In the genomic region with DNA sequence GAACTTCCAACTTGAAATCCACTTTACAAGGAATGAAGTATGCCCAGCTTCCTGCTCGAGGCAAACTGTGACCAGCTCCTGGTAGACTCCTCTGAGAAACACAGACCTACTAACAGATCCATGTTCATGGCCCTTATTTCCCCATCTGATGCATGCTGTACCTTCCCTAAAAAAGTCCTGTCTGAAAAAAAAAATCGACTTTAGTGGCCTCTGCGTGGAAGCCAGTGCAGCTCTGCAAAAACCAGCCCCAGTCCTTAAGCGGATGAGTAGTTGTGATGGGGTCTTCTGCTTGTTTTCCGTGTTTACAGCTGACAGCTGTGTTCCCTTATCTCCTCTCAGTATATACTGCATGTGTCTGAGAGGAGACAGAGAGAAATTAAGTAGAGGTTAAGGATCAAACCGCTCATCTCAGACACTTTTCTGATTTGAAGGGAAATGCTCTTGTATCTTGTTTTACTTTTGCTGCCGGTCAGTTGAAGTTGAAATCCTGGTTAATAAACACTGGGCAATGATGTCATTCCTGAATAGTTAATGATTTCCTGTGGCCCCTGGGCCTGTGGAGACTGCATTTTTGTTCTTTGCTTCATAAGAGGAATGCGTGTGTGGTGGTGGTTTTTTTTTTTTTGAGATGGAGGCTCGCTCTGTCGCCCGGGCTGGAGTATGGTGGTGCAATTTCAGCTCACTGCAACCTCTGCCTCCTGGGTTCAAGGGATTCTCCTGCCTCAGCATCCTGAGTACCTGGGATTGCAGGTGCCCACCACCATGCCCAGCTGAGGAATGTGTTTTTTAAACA, we compare ENCODE assay signal across 8 cellular contexts.
DNase-seq lines count a peak whose midpoint lies in the region; ATAC-seq and TF ChIP-seq lines count a peak whose summit lies in the region.
"Had no signal": no experiment of that assay in that cellular context is flagged by ENCODE, and none has a peak within 500 bp of the region (broad histone marks: within the 10 kb centered on the region; RNA-seq: fewer than 3 reads in every experiment).

No MANE protein-coding gene starts in this region.

- H3K36me3 ChIP-seq in mammary epithelial cell (ENCODE audit: insufficient read depth, low read length) (peaks cover 3% of the 10 kb centered on the region), left lung (no peaks in the 10 kb centered on the region), upper lobe of left lung (peaks cover 0 to 25% (median 1%) of the 10 kb centered on the region in 4 donors)

- intact Hi-C loops in mammary epithelial cell (cut with micrococcal nuclease) (no loop called here), left lung (cut with DNase I) (no loop called here)

- H3K9me3 ChIP-seq in mammary epithelial cell (replicated peaks; ENCODE audit: insufficient read depth, low read length) (no peaks in the 10 kb centered on the region), left lung (no peaks in the 10 kb centered on the region), upper lobe of left lung (no peaks in the 10 kb centered on the region)

- H3K27me3 ChIP-seq in mammary epithelial cell (ENCODE audit: insufficient read depth, low read length), result no peaks in the 10 kb centered on the region
- no peaks in the 10 kb centered on the region for H3K27me3 ChIP-seq in left lung
- H3K27me3 ChIP-seq in upper lobe of left lung, result no peaks in the 10 kb centered on the region

- CTCF ChIA-PET in mammary epithelial cell (lab: Charles Lee; ENCODE audit: low non-redundant PET), result no interaction called here

- H3K27ac ChIP-seq in mammary epithelial cell (ENCODE audit: insufficient read depth, low read depth, low read length) (no peak overlapping the region), left lung (peak overlapping the region in 1 of 2 donors; percentile 42), upper lobe of left lung (peak overlapping the region in 3 of 4 donors; percentile 18 to 62 (median 44))

- peaks cover 31% of the 10 kb centered on the region for H3K79me2 ChIP-seq in mammary epithelial cell (ENCODE audit: insufficient read depth, low read length)

- no TSS peak for BruUV-seq in mammary epithelial cell (replicated peaks; lab: Mats Ljungman, UMichigan)

- peak overlapping the region; percentile 28 for H3K4me2 ChIP-seq in mammary epithelial cell (ENCODE audit: insufficient read depth, low read depth, low read length)

- H3K4me1 ChIP-seq in mammary epithelial cell (ENCODE audit: insufficient read depth, low read length) (peaks cover 12% of the 10 kb centered on the region), left lung (peaks cover 3 to 9% of the 10 kb centered on the region in 2 donors), upper lobe of left lung (peaks cover 8 to 13% (median 12%) of the 10 kb centered on the region in 4 donors)

- TF ChIP-seq POLR2A in upper lobe of left lung (IDR thresholded peaks at IDR 0.05), result no peak

- DNase-seq in HPDE6-E6E7 (ENCODE audit: extremely low spot score) (peak; percentile 26), mammary epithelial cell (peak; percentile 72), left lung (no peak), upper lobe of left lung (no peak), 8988T (no peak), putamen (ENCODE audit: low spot score) (no peak)
- DNase-seq in activated CD4-positive, alpha-beta T cell treated with anti-CD3 and anti-CD28 coated beads for 48 hours, result no peak
- DNase-seq: naive thymus-derived CD8-positive, alpha-beta T cell had no signal

- ATAC-seq in left lung (peak; percentile 88), upper lobe of left lung (ENCODE audit: low FRiP score in 2 of 2) (peak; percentile 37 to 62)
- ATAC-seq: naive thymus-derived CD8-positive, alpha-beta T cell had no signal

- 38% methylated on average over 11 of the region's 11 CpGs for WGBS in mammary epithelial cell (ENCODE audit: low coverage, missing lambda C conversion rate)
- 34 to 35% methylated on average over 11 of the region's 11 CpGs for WGBS in upper lobe of left lung, 2 donors

- TF ChIP-seq CTCF in mammary epithelial cell (conservative IDR thresholded peaks at IDR 0.05 in 1 of 2, IDR thresholded peaks at IDR 0.05 in 1 of 2; ENCODE audit: extremely low read depth in 1 of 2, insufficient read depth in 1 of 2, low read depth in 1 of 2, low read length in 2 of 2), result no peak
- TF ChIP-seq CTCF in left lung (IDR thresholded peaks at IDR 0.05), result no peak
- TF ChIP-seq CTCF in upper lobe of left lung (IDR thresholded peaks at IDR 0.05), result no peak

- H3K4me3 ChIP-seq in mammary epithelial cell (replicated peaks in 1 of 3; ENCODE audit: insufficient read depth in 1 of 3, low read depth in 2 of 3, low read length in 3 of 3), result no peak overlapping the region
- H3K4me3 ChIP-seq in left lung, result no peak overlapping the region
- H3K4me3 ChIP-seq in upper lobe of left lung, result no peak overlapping the region

- no peak for TF ChIP-seq EP300 in upper lobe of left lung (IDR thresholded peaks at IDR 0.05)

- H2AFZ ChIP-seq in mammary epithelial cell (ENCODE audit: low read depth, low read length), result no peak overlapping the region

- dilution Hi-C loops in mammary epithelial cell (cut with HindIII; ENCODE audit: low sequenced_read_pairs), result no loop called here

- H4K20me1 ChIP-seq in mammary epithelial cell (ENCODE audit: insufficient read depth, low read length), result peaks cover 3% of the 10 kb centered on the region

- H3K9ac ChIP-seq in mammary epithelial cell (ENCODE audit: insufficient read depth, low read length), result no peak overlapping the region

- in situ Hi-C loops in mammary epithelial cell (cut with MboI; ENCODE audit: low sequenced_read_pairs in 2 of 2), result no loop called here

Comparison
In these comparisons a context has a peak if more than half of its experiments do, and no peak if none do; other contexts are left out.
1. DNase-seq: peak in HPDE6-E6E7 (single experiment) and mammary epithelial cell (single experiment); none in left lung (0 of 2), upper lobe of left lung (0 of 2), activated CD4-positive, alpha-beta T cell treated with anti-CD3 and anti-CD28 coated beads for 48 hours (single experiment), 8988T (single experiment) and putamen (single experiment).